In genomic region chr13:48826039-48826438, GRCh38 we compare ENCODE assay signal across 2 cellular contexts.
TF ChIP-seq lines count a peak whose summit lies in the region.

No MANE protein-coding gene starts in this region.

TF ChIP-seq in HepG2, 621 proteins besides CTCF, POLR2A, EP300 and RAD21:
- TF ChIP-seq LCORL (IDR thresholded peaks at IDR 0.05), result no peak
- no peak for TF ChIP-seq LCORL (CRISPR knock-in tag; IDR thresholded peaks at IDR 0.05)
- 0 out of 2 replicates have a peak, but pooled peaks have one; percentile 11 for TF ChIP-seq STAG1 (CRISPR knock-in tag; IDR thresholded peaks at IDR 0.05)
- TF ChIP-seq ZNF768 (CRISPR knock-in tag; IDR thresholded peaks at IDR 0.05), result no peak

TF ChIP-seq in H1, 55 proteins besides CTCF, POLR2A, EP300 and RAD21 (continued from another document):
- no peak for TF ChIP-seq ASH2L (IDR thresholded peaks at IDR 0.05; ENCODE audit: low read length)
